Comparison of ENCODE assay signal across 8 cellular contexts in genomic region chr12:110403975-110404675, GRCh38.
DNase-seq lines count a peak whose midpoint lies in the region; ATAC-seq and TF ChIP-seq lines count a peak whose summit lies in the region.

No MANE protein-coding gene starts in this region.

- TF ChIP-seq CTCF in coronary artery (IDR thresholded peaks at IDR 0.05) = no peak

- peak overlapping the region; percentile 68 to 87 for H3K27ac ChIP-seq in coronary artery

- H3K4me3 ChIP-seq in coronary artery = peak overlapping the region; percentile 99

- DNase-seq in DMS79 treated with DMSO at 0.1 percent for 48 hours (lab: John Stamatoyannopoulos, UW) (peak; percentile 84), NCI-H510A (lab: John Stamatoyannopoulos, UW) (peak; percentile 72), coronary artery (ENCODE audit: low spot score) (no peak), left kidney (ENCODE audit: low read depth, low spot score) (peak; percentile 91)
- peak; percentile 74 for DNase-seq in activated CD4-positive, alpha-beta T cell treated with anti-CD3 and anti-CD28 coated beads, Interleukin-2, amount 50 U/mL, for 1 hour
- peak; percentile 72 to 74 for DNase-seq in stimulated activated CD4-positive, alpha-beta T cell treated with anti-CD3 and anti-CD28 coated beads, Interleukin-1b, Interleukin-23, amount 100 ng/mL, for 4 hours (ENCODE audit: low read depth in 2 of 2)

- peak; percentile 52 for ATAC-seq in HG03159 (IDR thresholded peaks at IDR 0.05; ENCODE audit: unreplicated experiment)
- no peak for ATAC-seq in HG02884 (IDR thresholded peaks at IDR 0.05; ENCODE audit: unreplicated experiment)
